ENCODE assay signal across 2 cellular contexts in genomic region chr17:78251773-78252103, GRCh38.
TF ChIP-seq lines count a peak whose summit lies in the region.

No MANE protein-coding gene starts in this region.

TF ChIP-seq in A549, 52 proteins besides CTCF, POLR2A, EP300 and RAD21:
- TF ChIP-seq MYC (IDR thresholded peaks at IDR 0.05; ENCODE audit: borderline replicate concordance, low read length) (no peak), TFCP2L1 (CRISPR knock-in tag; IDR thresholded peaks at IDR 0.05) (no peak), EHF (CRISPR knock-in tag; IDR thresholded peaks at IDR 0.05) (no peak), KDM1A (IDR thresholded peaks at IDR 0.05; ENCODE audit: low read depth) (no peak), CHD2 (IDR thresholded peaks at IDR 0.05; ENCODE audit: low read length, partially characterized antibody) (no peak), CBX2 (IDR thresholded peaks at IDR 0.05; ENCODE audit: borderline replicate concordance, low read depth) (no peak), ATOH8 (CRISPR knock-in tag; IDR thresholded peaks at IDR 0.05; ENCODE audit: low read depth) (no peak), JUNB (IDR thresholded peaks at IDR 0.05) (no peak)

TF ChIP-seq in H1, 55 proteins besides CTCF, POLR2A, EP300 and RAD21:
- no peak for TF ChIP-seq BRCA1 (IDR thresholded peaks at IDR 0.05; ENCODE audit: low read depth, low read length)
- no peak for TF ChIP-seq TEAD4 (IDR thresholded peaks at IDR 0.05; ENCODE audit: low read depth, low read length)
- TF ChIP-seq CHD7 (IDR thresholded peaks at IDR 0.05; ENCODE audit: insufficient replicate concordance, low read length), result no peak
- no peak for TF ChIP-seq HDAC6 (IDR thresholded peaks at IDR 0.05; ENCODE audit: low read depth, low read length)
- no peak for TF ChIP-seq CEBPB (IDR thresholded peaks at IDR 0.05; ENCODE audit: low read depth, low read length)
- TF ChIP-seq POU5F1 (IDR thresholded peaks at IDR 0.05; ENCODE audit: low read depth, low read length), result no peak
- TF ChIP-seq SP1 (IDR thresholded peaks at IDR 0.05; ENCODE audit: low read depth, low read length), result no peak
- no peak for TF ChIP-seq SP4 (IDR thresholded peaks at IDR 0.05; ENCODE audit: low read length)
- no peak for TF ChIP-seq SIRT6 (IDR thresholded peaks at IDR 0.05; ENCODE audit: low read length)
- no peak for TF ChIP-seq RFX5 (IDR thresholded peaks at IDR 0.05; ENCODE audit: borderline replicate concordance, low read depth, low read length)
- no peak for TF ChIP-seq CBX5 (IDR thresholded peaks at IDR 0.05; ENCODE audit: low read depth, low read length)
- TF ChIP-seq USF2 (IDR thresholded peaks at IDR 0.05; ENCODE audit: low read length), result no peak
- no peak for TF ChIP-seq TCF12 (IDR thresholded peaks at IDR 0.05; ENCODE audit: low read depth, low read length)
